ENCODE assay signal across 17 cellular contexts in genomic region chr9:135299651-135300345, GRCh38.
DNase-seq lines count a peak whose midpoint lies in the region; ATAC-seq, FAIRE-seq and TF ChIP-seq lines count a peak whose summit lies in the region.
"Had no signal": no experiment of that assay in that cellular context is flagged by ENCODE, and none has a peak within 500 bp of the region (broad histone marks: within the 10 kb centered on the region; RNA-seq: fewer than 3 reads in every experiment).

No MANE protein-coding gene starts in this region.

- H3K9me3 ChIP-seq in HepG2 (ENCODE audit: low read length) (no peaks in the 10 kb centered on the region), right lobe of liver (no peaks in the 10 kb centered on the region)
- H3K9me3 ChIP-seq: SJSA1 had no signal

- WGBS in HepG2 (ENCODE audit: low lambda C conversion rate) = 2% methylated on average over 9 of the region's 16 CpGs
- WGBS in right lobe of liver (ENCODE audit: insufficient coverage, low coverage, low lambda C conversion rate, missing lambda C conversion rate) = 37% methylated on average over 3 of the region's 16 CpGs

- H3K36me3 ChIP-seq in HepG2 (replicated peaks in 1 of 2; ENCODE audit: control insufficient read depth in 1 of 2, insufficient read depth in 2 of 2, low read length in 2 of 2) (no peaks in the 10 kb centered on the region), right lobe of liver (no peaks in the 10 kb centered on the region)
- H3K36me3 ChIP-seq: SJSA1 had no signal

- peaks cover 9% of the 10 kb centered on the region for H3K9me3 Mint-ChIP-seq in osteocyte (ENCODE audit: unreplicated experiment)

- H3K4me1 ChIP-seq in HepG2 (ENCODE audit: insufficient read depth, low read length) (no peaks in the 10 kb centered on the region), right lobe of liver (no peaks in the 10 kb centered on the region)
- H3K4me1 ChIP-seq: SJSA1 had no signal

- no TSS peak for BruUV-seq in HepG2 (replicated peaks; lab: Mats Ljungman, UMichigan)

- H3K9ac ChIP-seq in HepG2 (ENCODE audit: insufficient read depth, low read depth, low read length) = no peak overlapping the region

- H2AFZ ChIP-seq in HepG2 (ENCODE audit: low read length) = no peak overlapping the region
- H2AFZ ChIP-seq: PC-9 had no signal

- TF ChIP-seq RAD21 in HepG2 (CRISPR knock-in tag; IDR thresholded peaks at IDR 0.05) = no peak

- H3K27me3 Mint-ChIP-seq in osteocyte (ENCODE audit: unreplicated experiment) = peaks cover 5% of the 10 kb centered on the region

- no peak for FAIRE-seq in HepG2 (lab: Jason Lieb, UNC)
- FAIRE-seq: D721Med, GM12892, GM18507 had no signal

- no peak overlapping the region for H3K27ac Mint-ChIP-seq in osteocyte (ENCODE audit: unreplicated experiment)

- in situ Hi-C loops in HepG2 (cut with HindIII; ENCODE audit: extremely low pct_ligation_motif_present, low pct_unique_long_range_greater_than_20kb) = no loop called here

- H3K4me3 ChIP-seq in HepG2 (replicated peaks in 1 of 3; ENCODE audit: insufficient read depth in 1 of 3, low read depth in 2 of 3, low read length in 3 of 3) (no peak overlapping the region), right lobe of liver (no peak overlapping the region)
- H3K4me3 ChIP-seq: PC-9, SJSA1 had no signal

- DNase-seq in HepG2 (ENCODE audit: low spot score) = no peak
- DNase-seq in right lobe of liver = no peak
- peak; percentile 30 for DNase-seq in activated CD8-positive, alpha-beta memory T cell treated with anti-CD3 and anti-CD28 coated beads, Interleukin-2, amount 50 U/mL, for 48 hours
- peak; percentile 81 for DNase-seq in osteocyte (ENCODE audit: extremely low spot score, unreplicated experiment)
- DNase-seq in AG08395 (ENCODE audit: low spot score) = no peak
- no peak for DNase-seq in mucosa of gallbladder (ENCODE audit: low spot score)
- DNase-seq in stimulated activated CD8-positive, alpha-beta memory T cell treated with anti-CD3 and anti-CD28 coated beads, Interleukin-4, amount 100 ng/mL, for 48 hours = no peak
- DNase-seq: KG1, NCI-H1417, NCI-H187 treated with DMSO at 0.1 percent for 48 hours, NCI-H526, PC-9 had no signal

- TF ChIP-seq POLR2A in HepG2 (IDR thresholded peaks at IDR 0.05; ENCODE audit: insufficient read depth in 1 of 2, low read depth in 2 of 2, low read length in 2 of 2) (no peak), right lobe of liver (IDR thresholded peaks at IDR 0.05) (no peak)

- H3K4me1 Mint-ChIP-seq in osteocyte (ENCODE audit: unreplicated experiment) = no peaks in the 10 kb centered on the region

- no peaks in the 10 kb centered on the region for H3K36me3 Mint-ChIP-seq in osteocyte (ENCODE audit: unreplicated experiment)

- no peak for TF ChIP-seq EP300 in HepG2 (IDR thresholded peaks at IDR 0.05; ENCODE audit: low read depth in 2 of 2, low read length in 2 of 2)
- TF ChIP-seq EP300 in HepG2 (CRISPR knock-in tag; IDR thresholded peaks at IDR 0.05; ENCODE audit: borderline replicate concordance) = no peak

- TF ChIP-seq CTCF in HepG2 (CRISPR knock-in tag; IDR thresholded peaks at IDR 0.05) = no peak
- no peak for TF ChIP-seq CTCF in right lobe of liver (IDR thresholded peaks at IDR 0.05)
- no peak for TF ChIP-seq CTCF in osteocyte (IDR thresholded peaks at IDR 0.05)

- no peaks in the 10 kb centered on the region for H3K79me2 ChIP-seq in HepG2 (ENCODE audit: insufficient read depth, low read length)

- H4K20me1 ChIP-seq in HepG2 (ENCODE audit: insufficient read depth, low read length) = peaks cover 7% of the 10 kb centered on the region; the same call in 1 of the 2 replicates

- H3K4me2 ChIP-seq in HepG2 (ENCODE audit: low read depth, low read length) = no peak overlapping the region
- H3K4me2 ChIP-seq: PC-9 had no signal

- no peak overlapping the region for H3K4me3 Mint-ChIP-seq in osteocyte (ENCODE audit: unreplicated experiment)

- ATAC-seq in HepG2 = no peak
- ATAC-seq in right lobe of liver = no peak

- peaks cover 14 to 80% of the 10 kb centered on the region in 2 experiments for H3K27me3 ChIP-seq in HepG2 (ENCODE audit: control insufficient read depth in 1 of 2, insufficient read depth in 2 of 2, low read length in 2 of 2)
- no peaks in the 10 kb centered on the region for H3K27me3 ChIP-seq in right lobe of liver
- H3K27me3 ChIP-seq: SJSA1 had no signal

- H3K27ac ChIP-seq in HepG2 (ENCODE audit: extremely low read length, insufficient read depth, low read length) = no peak overlapping the region
- H3K27ac ChIP-seq in right lobe of liver = no peak overlapping the region
- H3K27ac ChIP-seq: C4-2B, PC-9, SJSA1 had no signal

- CTCF ChIA-PET in HepG2 (lab: Yijun Ruan, JAX; ENCODE audit: low intra/inter-chr PET ratio, low total read pairs) = no interaction called here

- POLR2A ChIA-PET in HepG2 (lab: Yijun Ruan, JAX) = no interaction called here

- intact Hi-C loops in HepG2 (cut with micrococcal nuclease; ENCODE audit: unreplicated experiment) = no loop called here
- intact Hi-C loops in right lobe of liver (cut with DNase I) = no loop called here

TF ChIP-seq in HepG2, 621 proteins besides CTCF, POLR2A, EP300 and RAD21:
- TF ChIP-seq AHR (CRISPR knock-in tag; IDR thresholded peaks at IDR 0.05) (no peak), ETV6 (CRISPR knock-in tag; conservative IDR thresholded peaks at IDR 0.05) (no peak), MNT (IDR thresholded peaks at IDR 0.05) (peak; percentile 85)

Comparison
In these comparisons a context has a peak if more than half of its experiments do, and no peak if none do; other contexts are left out.
1. DNase-seq: peak in activated CD8-positive, alpha-beta memory T cell treated with anti-CD3 and anti-CD28 coated beads, Interleukin-2, amount 50 U/mL, for 48 hours (single experiment) and osteocyte (single experiment); none in HepG2 (single experiment), right lobe of liver (0 of 3), AG08395 (single experiment), mucosa of gallbladder (single experiment) and stimulated activated CD8-positive, alpha-beta memory T cell treated with anti-CD3 and anti-CD28 coated beads, Interleukin-4, amount 100 ng/mL, for 48 hours (single experiment).